ENCODE assay signal across 23 cellular contexts in genomic region chr15:71494565-71494964, GRCh38.
DNase-seq lines count a peak whose midpoint lies in the region; ATAC-seq, FAIRE-seq and TF ChIP-seq lines count a peak whose summit lies in the region.
"Had no signal": no experiment of that assay in that cellular context is flagged by ENCODE, and none has a peak within 500 bp of the region (broad histone marks: within the 10 kb centered on the region; RNA-seq: fewer than 3 reads in every experiment).

No MANE protein-coding gene starts in this region.

- H3K9me3 Mint-ChIP-seq in nephron: no peaks in the 10 kb centered on the region
- H3K9me3 Mint-ChIP-seq: CD8-positive, alpha-beta memory T cell; HFFc6 had no signal

- TF ChIP-seq POLR2A in HepG2 (IDR thresholded peaks at IDR 0.05; ENCODE audit: insufficient read depth in 1 of 2, low read depth in 2 of 2, low read length in 2 of 2) (no peak), right lobe of liver (IDR thresholded peaks at IDR 0.05) (no peak)

- TF ChIP-seq CTCF in HepG2 (CRISPR knock-in tag; IDR thresholded peaks at IDR 0.05): no peak
- no peak for TF ChIP-seq CTCF in right lobe of liver (IDR thresholded peaks at IDR 0.05)
- no peak for TF ChIP-seq CTCF in right atrium auricular region (IDR thresholded peaks at IDR 0.05)
- TF ChIP-seq CTCF in nephron (IDR thresholded peaks at IDR 0.05; ENCODE audit: unreplicated experiment in 3 of 3): no peak

- no peak for FAIRE-seq in HepG2 (lab: Jason Lieb, UNC)
- FAIRE-seq: A204.1, GM12878 had no signal

- H3K4me1 ChIP-seq in HepG2 (ENCODE audit: insufficient read depth, low read length) (peaks cover 19% of the 10 kb centered on the region), right lobe of liver (no peaks in the 10 kb centered on the region), right atrium auricular region (peaks cover 0 to 27% of the 10 kb centered on the region in 2 donors)
- H3K4me1 ChIP-seq: BE2C had no signal

- H3K27me3 Mint-ChIP-seq in nephron (ENCODE audit: low read depth): no peaks in the 10 kb centered on the region

- no peaks in the 10 kb centered on the region for H3K36me3 Mint-ChIP-seq in nephron (ENCODE audit: low read depth)
- H3K36me3 Mint-ChIP-seq: CD4-positive, CD25-positive, alpha-beta regulatory T cell; CD8-positive, alpha-beta memory T cell had no signal

- no peak overlapping the region for H3K4me3 Mint-ChIP-seq in nephron
- H3K4me3 Mint-ChIP-seq: CD4-positive, CD25-positive, alpha-beta regulatory T cell; CD8-positive, alpha-beta memory T cell; HFFc6 had no signal

- BruUV-seq in HepG2 (replicated peaks; lab: Mats Ljungman, UMichigan): no TSS peak

- no peaks in the 10 kb centered on the region for H3K27me3 ChIP-seq in HepG2 (ENCODE audit: control insufficient read depth in 1 of 2, insufficient read depth in 2 of 2, low read length in 2 of 2)
- no peaks in the 10 kb centered on the region for H3K27me3 ChIP-seq in right lobe of liver
- no peaks in the 10 kb centered on the region for H3K27me3 ChIP-seq in right atrium auricular region

- POLR2A ChIA-PET in HepG2 (lab: Yijun Ruan, JAX): no interaction called here

- no peaks in the 10 kb centered on the region for H4K20me1 ChIP-seq in HepG2 (ENCODE audit: insufficient read depth, low read length)

- intact Hi-C loops in HepG2 (cut with micrococcal nuclease; ENCODE audit: unreplicated experiment) (no loop called here), right lobe of liver (cut with DNase I) (no loop called here)

- H3K9me3 ChIP-seq in HepG2 (ENCODE audit: low read length) (no peaks in the 10 kb centered on the region), right lobe of liver (no peaks in the 10 kb centered on the region), right atrium auricular region (peaks cover 0 to 4% of the 10 kb centered on the region in 2 donors)
- H3K9me3 ChIP-seq: BE2C had no signal

- TF ChIP-seq RAD21 in HepG2 (CRISPR knock-in tag; IDR thresholded peaks at IDR 0.05): no peak

- no peaks in the 10 kb centered on the region for H3K36me3 ChIP-seq in HepG2 (replicated peaks in 1 of 2; ENCODE audit: control insufficient read depth in 1 of 2, insufficient read depth in 2 of 2, low read length in 2 of 2)
- H3K36me3 ChIP-seq in right lobe of liver: no peaks in the 10 kb centered on the region
- H3K36me3 ChIP-seq in right atrium auricular region: no peaks in the 10 kb centered on the region
- H3K36me3 ChIP-seq: BE2C had no signal

- H3K4me3 ChIP-seq in HepG2 (replicated peaks in 1 of 3; ENCODE audit: insufficient read depth in 1 of 3, low read depth in 2 of 3, low read length in 3 of 3) (no peak overlapping the region), right lobe of liver (no peak overlapping the region), right atrium auricular region (no peak overlapping the region)
- H3K4me3 ChIP-seq: GM12878 had no signal

- H3K27ac ChIP-seq in HepG2 (ENCODE audit: extremely low read length, insufficient read depth, low read length): no peak overlapping the region
- H3K27ac ChIP-seq in right lobe of liver: no peak overlapping the region
- peak overlapping the region; percentile 18 to 78 for H3K27ac ChIP-seq in right atrium auricular region
- H3K27ac ChIP-seq: HL-60 had no signal

- H3K27ac Mint-ChIP-seq in nephron: peak overlapping the region; percentile 65 to 73 (median 69)
- H3K27ac Mint-ChIP-seq: CD4-positive, CD25-positive, alpha-beta regulatory T cell; CD8-positive, alpha-beta memory T cell; HFFc6 had no signal

- in situ Hi-C loops in HepG2 (cut with HindIII; ENCODE audit: extremely low pct_ligation_motif_present, low pct_unique_long_range_greater_than_20kb): no loop called here

- no peak for TF ChIP-seq EP300 in HepG2 (IDR thresholded peaks at IDR 0.05; ENCODE audit: low read depth in 2 of 2, low read length in 2 of 2)
- no peak for TF ChIP-seq EP300 in HepG2 (CRISPR knock-in tag; IDR thresholded peaks at IDR 0.05; ENCODE audit: borderline replicate concordance)

- ATAC-seq in HepG2 (no peak), right lobe of liver (no peak)
- ATAC-seq: GM12878, HCT116 had no signal

- peaks cover 28% of the 10 kb centered on the region for H3K4me1 Mint-ChIP-seq in nephron
- H3K4me1 Mint-ChIP-seq: CD4-positive, CD25-positive, alpha-beta regulatory T cell; CD8-positive, alpha-beta memory T cell had no signal

- H3K4me2 ChIP-seq in HepG2 (ENCODE audit: low read depth, low read length): 0 out of 2 replicates have a peak overlapping the region, but pooled peaks have one; percentile 53

- H3K79me2 ChIP-seq in HepG2 (ENCODE audit: insufficient read depth, low read length): no peaks in the 10 kb centered on the region

- CTCF ChIA-PET in HepG2 (lab: Yijun Ruan, JAX; ENCODE audit: low intra/inter-chr PET ratio, low total read pairs): no interaction called here

- H2AFZ ChIP-seq in HepG2 (ENCODE audit: low read length): no peak overlapping the region

- no peak overlapping the region for H3K9ac ChIP-seq in HepG2 (ENCODE audit: insufficient read depth, low read depth, low read length)

- WGBS in HepG2 (ENCODE audit: low lambda C conversion rate): 68% methylated on average over 3 of the region's 3 CpGs
- WGBS in right lobe of liver (ENCODE audit: insufficient coverage, low coverage, low lambda C conversion rate, missing lambda C conversion rate): 47% methylated on average over 3 of the region's 3 CpGs

- no peak for DNase-seq in HepG2 (ENCODE audit: low spot score)
- DNase-seq in right lobe of liver: no peak
- no peak for DNase-seq in right atrium auricular region (ENCODE audit: low spot score)
- DNase-seq in RPMI8226: no peak
- no peak for DNase-seq in NCI-H2107 treated with DMSO at 0.1 percent for 48 hours (lab: John Stamatoyannopoulos, UW; ENCODE audit: unreplicated experiment)
- DNase-seq: ACHN; BE2C; C1 segment of cervical spinal cord; CD4-positive, CD25-positive, alpha-beta regulatory T cell; CD8-positive, alpha-beta memory T cell; COR-L47; DMS 273 treated with DMSO at 0.1 percent for 48 hours; DMS53; DND-41; EL; GOT3; H7; HFFc6 had no signal

TF ChIP-seq in HepG2, 621 proteins besides CTCF, POLR2A, EP300 and RAD21 (continues in another document):
- TF ChIP-seq, protein P1, sequence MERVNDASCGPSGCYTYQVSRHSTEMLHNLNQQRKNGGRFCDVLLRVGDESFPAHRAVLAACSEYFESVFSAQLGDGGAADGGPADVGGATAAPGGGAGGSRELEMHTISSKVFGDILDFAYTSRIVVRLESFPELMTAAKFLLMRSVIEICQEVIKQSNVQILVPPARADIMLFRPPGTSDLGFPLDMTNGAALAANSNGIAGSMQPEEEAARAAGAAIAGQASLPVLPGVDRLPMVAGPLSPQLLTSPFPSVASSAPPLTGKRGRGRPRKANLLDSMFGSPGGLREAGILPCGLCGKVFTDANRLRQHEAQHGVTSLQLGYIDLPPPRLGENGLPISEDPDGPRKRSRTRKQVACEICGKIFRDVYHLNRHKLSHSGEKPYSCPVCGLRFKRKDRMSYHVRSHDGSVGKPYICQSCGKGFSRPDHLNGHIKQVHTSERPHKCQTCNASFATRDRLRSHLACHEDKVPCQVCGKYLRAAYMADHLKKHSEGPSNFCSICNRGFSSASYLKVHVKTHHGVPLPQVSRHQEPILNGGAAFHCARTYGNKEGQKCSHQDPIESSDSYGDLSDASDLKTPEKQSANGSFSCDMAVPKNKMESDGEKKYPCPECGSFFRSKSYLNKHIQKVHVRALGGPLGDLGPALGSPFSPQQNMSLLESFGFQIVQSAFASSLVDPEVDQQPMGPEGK (CRISPR knock-in tag; IDR thresholded peaks at IDR 0.05): no peak
- TF ChIP-seq TFAP4 (IDR thresholded peaks at IDR 0.05; ENCODE audit: borderline replicate concordance, low read depth) (no peak), MATR3 (CRISPR knock-in tag; IDR thresholded peaks at IDR 0.05) (no peak)

Comparison
In these comparisons a context has a peak if more than half of its experiments do, and no peak if none do; other contexts are left out.
1. H3K27ac ChIP-seq: peak in right atrium auricular region (2 of 2); none in HepG2 (single experiment) and right lobe of liver (0 of 3).